In genomic region chr22:49760280-49760629, GRCh38 we compare ENCODE assay signal across 12 cellular contexts.
DNase-seq lines count a peak whose midpoint lies in the region; ATAC-seq and TF ChIP-seq lines count a peak whose summit lies in the region.
"Had no signal": no experiment of that assay in that cellular context is flagged by ENCODE, and none has a peak within 500 bp of the region (broad histone marks: within the 10 kb centered on the region; RNA-seq: fewer than 3 reads in every experiment).

No MANE protein-coding gene starts in this region.

- no peaks in the 10 kb centered on the region for H3K9me3 ChIP-seq in mammary epithelial cell (replicated peaks; ENCODE audit: insufficient read depth, low read length)
- H3K9me3 ChIP-seq in smooth muscle cell (replicated peaks; ENCODE audit: low read depth), result no peaks in the 10 kb centered on the region
- H3K9me3 ChIP-seq in gastroesophageal sphincter, result peaks cover 0 to 13% (median 0%) of the 10 kb centered on the region in 3 donors

- H2AFZ ChIP-seq in mammary epithelial cell (ENCODE audit: low read depth, low read length) (peak overlapping the region; percentile 84), smooth muscle cell (ENCODE audit: low read depth) (no peak overlapping the region)

- peak; percentile 1 to 9 for DNase-seq in activated T-cell treated with anti-CD3 and anti-CD28 coated beads, Interleukin-2, amount 50 U/mL, for 48 hours
- DNase-seq in activated T-cell treated with anti-CD3 and anti-CD28 coated beads for 4 hours, result no peak
- DNase-seq in NCI-H2171 (lab: John Stamatoyannopoulos, UW), result peak; percentile 87
- DNase-seq in mammary epithelial cell, result peak; percentile 86
- DNase-seq in smooth muscle cell (lab: John Stamatoyannopoulos, UW; ENCODE audit: unreplicated experiment), result no peak
- DNase-seq in NCI-H226, result no peak
- DNase-seq in AG08396 (ENCODE audit: low spot score), result no peak
- DNase-seq: EL had no signal

- H3K4me2 ChIP-seq in mammary epithelial cell (ENCODE audit: insufficient read depth, low read depth, low read length), result peak overlapping the region; percentile 17
- no peak overlapping the region for H3K4me2 ChIP-seq in smooth muscle cell

- no peaks in the 10 kb centered on the region for H3F3A ChIP-seq in smooth muscle cell (ENCODE audit: low read depth)

- CTCF ChIA-PET in mammary epithelial cell (lab: Charles Lee; ENCODE audit: low non-redundant PET), result no interaction called here

- BruUV-seq in mammary epithelial cell (replicated peaks; lab: Mats Ljungman, UMichigan), result no TSS peak

- H4K20me1 ChIP-seq in mammary epithelial cell (ENCODE audit: insufficient read depth, low read length), result no peaks in the 10 kb centered on the region
- no peaks in the 10 kb centered on the region for H4K20me1 ChIP-seq in smooth muscle cell (ENCODE audit: low read depth)

- H3K27me3 ChIP-seq in mammary epithelial cell (ENCODE audit: insufficient read depth, low read length), result no peaks in the 10 kb centered on the region
- H3K27me3 ChIP-seq in smooth muscle cell (ENCODE audit: low read depth), result no peaks in the 10 kb centered on the region
- H3K27me3 ChIP-seq in gastroesophageal sphincter, result peaks cover 33% of the 10 kb centered on the region
- H3K27me3 ChIP-seq: cardiac muscle cell had no signal

- H3K36me3 ChIP-seq in mammary epithelial cell (ENCODE audit: insufficient read depth, low read length), result no peaks in the 10 kb centered on the region
- H3K36me3 ChIP-seq in smooth muscle cell (ENCODE audit: low read depth), result no peaks in the 10 kb centered on the region
- no peaks in the 10 kb centered on the region for H3K36me3 ChIP-seq in gastroesophageal sphincter
- H3K36me3 ChIP-seq: cardiac muscle cell had no signal

- H3K4me3 ChIP-seq in mammary epithelial cell (replicated peaks in 1 of 3; ENCODE audit: insufficient read depth in 1 of 3, low read depth in 2 of 3, low read length in 3 of 3) (no peak overlapping the region), smooth muscle cell (no peak overlapping the region), gastroesophageal sphincter (no peak overlapping the region)
- H3K4me3 ChIP-seq: cardiac muscle cell had no signal

- no peak for ATAC-seq in gastroesophageal sphincter
- ATAC-seq: Right ventricle myocardium inferior, sciatic nerve had no signal

- intact Hi-C loops in mammary epithelial cell (cut with micrococcal nuclease), result no loop called here

- no peak for TF ChIP-seq EP300 in gastroesophageal sphincter (IDR thresholded peaks at IDR 0.05)

- TF ChIP-seq CTCF in mammary epithelial cell (conservative IDR thresholded peaks at IDR 0.05 in 1 of 2, IDR thresholded peaks at IDR 0.05 in 1 of 2; ENCODE audit: extremely low read depth in 1 of 2, insufficient read depth in 1 of 2, low read depth in 1 of 2, low read length in 2 of 2) (no peak), smooth muscle cell (IDR thresholded peaks at IDR 0.05; ENCODE audit: borderline replicate concordance, insufficient read depth, poor library complexity, severe bottlenecking) (no peak), gastroesophageal sphincter (IDR thresholded peaks at IDR 0.05) (no peak)

- H3K9ac ChIP-seq in mammary epithelial cell (ENCODE audit: insufficient read depth, low read length) (no peak overlapping the region), smooth muscle cell (ENCODE audit: low read depth) (no peak overlapping the region)

- dilution Hi-C loops in mammary epithelial cell (cut with HindIII; ENCODE audit: low sequenced_read_pairs), result loop anchor here (5.0 kb wide), 1 partner anchor 42 kb away; no protein-coding TSS in a partner anchor

- H3K79me2 ChIP-seq in mammary epithelial cell (ENCODE audit: insufficient read depth, low read length) (no peaks in the 10 kb centered on the region), smooth muscle cell (ENCODE audit: low read depth) (no peaks in the 10 kb centered on the region)

- in situ Hi-C loops in mammary epithelial cell (cut with MboI; ENCODE audit: low sequenced_read_pairs in 2 of 2), result loop anchor here (10.0 to 25.0 kb wide), 2 partner anchors 275 to 277 kb away; no protein-coding TSS in a partner anchor

- H3K4me1 ChIP-seq in mammary epithelial cell (ENCODE audit: insufficient read depth, low read length) (peaks cover 16% of the 10 kb centered on the region), smooth muscle cell (ENCODE audit: low read depth) (no peaks in the 10 kb centered on the region), gastroesophageal sphincter (no peaks in the 10 kb centered on the region)

- no peak for TF ChIP-seq POLR2A in gastroesophageal sphincter (IDR thresholded peaks at IDR 0.05)

- peak overlapping the region; percentile 45 for H3K27ac ChIP-seq in mammary epithelial cell (ENCODE audit: insufficient read depth, low read depth, low read length)
- peak overlapping the region; percentile 27 for H3K27ac ChIP-seq in smooth muscle cell (ENCODE audit: low read depth)
- no peak overlapping the region for H3K27ac ChIP-seq in gastroesophageal sphincter
- H3K27ac ChIP-seq: cardiac muscle cell had no signal

- WGBS in mammary epithelial cell (ENCODE audit: low coverage, missing lambda C conversion rate), result 3% methylated on average over 5 of the region's 5 CpGs
- 84% methylated on average over 5 of the region's 5 CpGs for WGBS in smooth muscle cell (ENCODE audit: low lambda C conversion rate)
- WGBS in gastroesophageal sphincter (ENCODE audit: low coverage in 1 of 2), 2 donors, result 29 to 53% methylated on average over 1 to 3 of the region's 5 CpGs

Comparison
In these comparisons a context has a peak if more than half of its experiments do, and no peak if none do; other contexts are left out.
1. DNase-seq: peak in activated T-cell treated with anti-CD3 and anti-CD28 coated beads, Interleukin-2, amount 50 U/mL, for 48 hours (2 of 2), NCI-H2171 (single experiment) and mammary epithelial cell (single experiment); none in activated T-cell treated with anti-CD3 and anti-CD28 coated beads for 4 hours (single experiment), smooth muscle cell (single experiment), NCI-H226 (single experiment) and AG08396 (single experiment).
2. H3K27ac ChIP-seq: peak in mammary epithelial cell (single experiment) and smooth muscle cell (single experiment); none in gastroesophageal sphincter (0 of 4).